In the genomic region with DNA sequence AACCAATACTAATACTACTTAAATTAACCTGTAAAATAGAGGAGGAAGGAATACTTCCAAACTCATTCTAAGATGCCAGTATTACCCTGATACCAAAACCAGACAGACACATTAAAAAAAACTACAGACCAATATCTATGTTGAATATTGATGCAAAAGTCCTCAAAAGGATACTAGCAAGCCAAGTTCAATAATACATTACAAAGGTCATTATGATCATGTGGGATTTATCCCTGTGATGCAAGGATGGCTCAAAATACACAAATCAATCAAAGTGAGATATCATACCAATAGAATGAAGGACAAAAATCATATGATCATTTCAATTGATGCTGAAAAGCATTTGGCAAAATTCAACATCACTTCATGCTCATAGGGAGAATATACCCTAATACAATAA, we compare ENCODE assay signal across 5 cellular contexts.
"Had no signal": no experiment of that assay in that cellular context is flagged by ENCODE, and none has a peak within 500 bp of the region (broad histone marks: within the 10 kb centered on the region; RNA-seq: fewer than 3 reads in every experiment).

No MANE protein-coding gene starts in this region.

- DNase-seq: IMR-90, KBM-7 had no signal

- H3K4me3 ChIP-seq: K562 had no signal

- FAIRE-seq: HTR-8/SVneo, K562 had no signal

- H3K27ac ChIP-seq: HL-60 had no signal

- ATAC-seq: K562 had no signal
